Comparison of ENCODE assay signal across 23 cellular contexts in genomic region chr2:236799391-236800048, GRCh38.
"Had no signal": no experiment of that assay in that cellular context is flagged by ENCODE, and none has a peak within 500 bp of the region (broad histone marks: within the 10 kb centered on the region; RNA-seq: fewer than 3 reads in every experiment).

No MANE protein-coding gene starts in this region.

- H3K27ac ChIP-seq: brain microvascular endothelial cell, cardiac muscle cell, SK-N-MC, WERI-Rb-1 had no signal

- DNase-seq: activated CD4-positive, alpha-beta T cell treated with anti-CD3 and anti-CD28 coated beads for 4 hours; activated CD8-positive, alpha-beta memory T cell treated with anti-CD3 and anti-CD28 coated beads, Interleukin-2, amount 50 U/mL, for 4 hours; activated CD8-positive, alpha-beta T cell treated with anti-CD3 and anti-CD28 coated beads for 36 hours; activated naive CD4-positive, alpha-beta T cell treated with anti-CD3 and anti-CD28 coated beads, Interleukin-2, amount 50 U/mL, for 16 hours; amniotic stem cell; brain microvascular endothelial cell; Karpas-422; MM.1S; NCI-H1105; NCI-H1436; NCI-H1694 treated with DMSO at 0.1 percent for 48 hours; NCI-H2029 treated with DMSO at 0.1 percent for 48 hours; NCI-H345; NCI-H510A; NCI-H526 treated with DMSO at 0.1 percent for 48 hours; NCI-H82; OCI-M1; RPMI8226; T-helper 1 cell; WERI-Rb-1 had no signal

- H3K36me3 ChIP-seq: brain microvascular endothelial cell, cardiac muscle cell, WERI-Rb-1 had no signal

- H3K4me3 ChIP-seq: cardiac muscle cell, K562, SK-N-MC had no signal

- H3K4me3 Mint-ChIP-seq: activated CD8-positive, alpha-beta T cell treated with anti-CD3 and anti-CD28 coated beads for 36 hours had no signal

- H3K27ac Mint-ChIP-seq: activated CD8-positive, alpha-beta T cell treated with anti-CD3 and anti-CD28 coated beads for 36 hours had no signal

- H3K27me3 ChIP-seq: cardiac muscle cell had no signal

- H3K9me3 Mint-ChIP-seq: activated CD8-positive, alpha-beta T cell treated with anti-CD3 and anti-CD28 coated beads for 36 hours had no signal
